12 cellular contexts compared by ENCODE assay signal in the genomic region with DNA sequence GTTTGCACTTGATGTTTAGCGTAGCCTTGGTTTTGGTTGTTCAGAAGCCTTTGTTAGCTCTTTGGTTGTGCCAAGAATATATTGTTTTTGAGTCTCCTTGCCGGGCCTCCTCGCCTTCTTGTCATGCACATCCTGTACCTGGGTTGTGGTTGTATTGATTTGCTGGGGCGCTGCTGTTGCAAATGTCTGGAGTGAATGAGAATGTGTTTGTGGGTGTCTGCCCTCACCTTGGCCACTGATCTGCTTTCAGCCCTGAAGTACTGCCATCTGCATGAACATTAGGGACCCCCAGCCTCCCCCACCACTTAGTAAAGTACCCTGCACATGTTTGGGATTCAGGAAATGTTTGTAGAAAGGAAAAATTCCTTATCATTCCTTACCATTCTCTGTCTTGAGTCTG. TPM values are rescaled to one million over a fixed set of nuclear protein-coding genes. Genes with fewer than 3 reads are reported as not detected.
DNase-seq lines count a peak whose midpoint lies in the region; ATAC-seq and TF ChIP-seq lines count a peak whose summit lies in the region.
"Had no signal": no experiment of that assay in that cellular context is flagged by ENCODE, and none has a peak within 500 bp of the region (broad histone marks: within the 10 kb centered on the region; RNA-seq: fewer than 3 reads in every experiment).

No MANE protein-coding gene starts in this region.

- H3K4me1 ChIP-seq in Peyer's patch: peaks cover 0 to 5% (median 0%) of the 10 kb centered on the region in 4 donors

- peak overlapping the region; percentile 61 for H3K4me3 Mint-ChIP-seq in activated CD8-positive, alpha-beta T cell treated with anti-CD3 and anti-CD28 coated beads, Interleukin-2, amount 10 ng/mL, durations not matched to agents 7 days and 5 days
- peak overlapping the region; percentile 61 for H3K4me3 Mint-ChIP-seq in central memory CD8-positive, alpha-beta T cell
- no peak overlapping the region for H3K4me3 Mint-ChIP-seq in stimulated activated effector memory CD8-positive, alpha-beta T cell treated with anti-CD3 and anti-CD28 coated beads, Interleukin-12 subunit alpha, Interleukin-12 subunit beta, amount 100 ng/mL, for 72 hours

- peak in 1 of 2 donors; percentile 34 for TF ChIP-seq POLR2A in Peyer's patch (IDR thresholded peaks at IDR 0.05)

- H3K27me3 Mint-ChIP-seq in activated CD8-positive, alpha-beta T cell treated with anti-CD3 and anti-CD28 coated beads, Interleukin-2, amount 10 ng/mL, durations not matched to agents 7 days and 5 days (ENCODE audit: low read depth): no peaks in the 10 kb centered on the region
- H3K27me3 Mint-ChIP-seq in central memory CD8-positive, alpha-beta T cell: no peaks in the 10 kb centered on the region

- peaks cover 88% of the 10 kb centered on the region for H3K4me1 Mint-ChIP-seq in activated CD8-positive, alpha-beta T cell treated with anti-CD3 and anti-CD28 coated beads, Interleukin-2, amount 10 ng/mL, durations not matched to agents 7 days and 5 days (ENCODE audit: low read depth)
- peaks cover 83% of the 10 kb centered on the region for H3K4me1 Mint-ChIP-seq in central memory CD8-positive, alpha-beta T cell
- peaks cover 87% of the 10 kb centered on the region for H3K4me1 Mint-ChIP-seq in stimulated activated effector memory CD8-positive, alpha-beta T cell treated with anti-CD3 and anti-CD28 coated beads, Interleukin-12 subunit alpha, Interleukin-12 subunit beta, amount 100 ng/mL, for 72 hours

- peak overlapping the region; percentile 45 to 69 (median 68) for H3K27ac ChIP-seq in Peyer's patch

- no peaks in the 10 kb centered on the region for H3K9me3 Mint-ChIP-seq in activated CD8-positive, alpha-beta T cell treated with anti-CD3 and anti-CD28 coated beads, Interleukin-2, amount 10 ng/mL, durations not matched to agents 7 days and 5 days (ENCODE audit: insufficient read depth)
- no peaks in the 10 kb centered on the region for H3K9me3 Mint-ChIP-seq in central memory CD8-positive, alpha-beta T cell
- no peaks in the 10 kb centered on the region for H3K9me3 Mint-ChIP-seq in stimulated activated effector memory CD8-positive, alpha-beta T cell treated with anti-CD3 and anti-CD28 coated beads, Interleukin-12 subunit alpha, Interleukin-12 subunit beta, amount 100 ng/mL, for 72 hours

- DNase-seq in Peyer's patch (peak in 2 of 3 donors; percentile 55 to 80), cerebellar cortex (ENCODE audit: low spot score) (no peak), KBM-7 (no peak)
- DNase-seq in activated CD8-positive, alpha-beta T cell treated with anti-CD3 and anti-CD28 coated beads, Interleukin-2, amount 10 ng/mL, durations not matched to agents 7 days and 5 days: peak; percentile 88
- DNase-seq in central memory CD8-positive, alpha-beta T cell (ENCODE audit: low spot score in 2 of 2): peak; percentile 46 to 83
- peak in 1 of 2 donors; percentile 74 for DNase-seq in stimulated activated effector memory CD8-positive, alpha-beta T cell treated with anti-CD3 and anti-CD28 coated beads, Interleukin-12 subunit alpha, Interleukin-12 subunit beta, amount 100 ng/mL, for 72 hours (ENCODE audit: low spot score in 2 of 2)
- DNase-seq: cerebellar nuclear complex, left cardiac atrium, NCI-H1694 had no signal

- in situ Hi-C loops in KBM-7 (cut with MboI; ENCODE audit: low pct_unique_long_range_greater_than_20kb, low sequenced_read_pairs): no loop called here

- no peaks in the 10 kb centered on the region for H3K27me3 ChIP-seq in Peyer's patch

- H3K4me3 ChIP-seq in Peyer's patch: no peak overlapping the region

- H3K9me3 ChIP-seq in Peyer's patch: no peaks in the 10 kb centered on the region

- ATAC-seq in activated CD8-positive, alpha-beta T cell treated with anti-CD3 and anti-CD28 coated beads, Interleukin-2, amount 10 ng/mL, durations not matched to agents 7 days and 5 days: peak; percentile 54
- ATAC-seq in central memory CD8-positive, alpha-beta T cell (replicated peaks; ENCODE audit: extremely low read depth, poor library complexity, severe bottlenecking): peak; percentile 61
- ATAC-seq in stimulated activated effector memory CD8-positive, alpha-beta T cell treated with anti-CD3 and anti-CD28 coated beads, Interleukin-12 subunit alpha, Interleukin-12 subunit beta, amount 100 ng/mL, for 72 hours: peak; percentile 56
- ATAC-seq in GM21526 (IDR thresholded peaks at IDR 0.05; ENCODE audit: low FRiP score, unreplicated experiment) (no peak), GM21528 (IDR thresholded peaks at IDR 0.05; ENCODE audit: low FRiP score, unreplicated experiment) (no peak)
- ATAC-seq: left cardiac atrium had no signal

- CTCF ChIA-PET in activated CD8-positive, alpha-beta T cell treated with anti-CD3 and anti-CD28 coated beads, Interleukin-2, amount 10 ng/mL, durations not matched to agents 7 days and 5 days (lab: Charles Lee): interaction anchor here (0.9 to 6.9 kb wide), 6 partner anchors 8 to 114 kb away, joined by 3 to 22 read pairs (median 4); no protein-coding TSS in a partner anchor

- no peaks in the 10 kb centered on the region for H3K36me3 ChIP-seq in Peyer's patch

- H3K27ac Mint-ChIP-seq in activated CD8-positive, alpha-beta T cell treated with anti-CD3 and anti-CD28 coated beads, Interleukin-2, amount 10 ng/mL, durations not matched to agents 7 days and 5 days: peak overlapping the region; percentile 88
- H3K27ac Mint-ChIP-seq in central memory CD8-positive, alpha-beta T cell (ENCODE audit: low read depth): peak overlapping the region; percentile 91
- peak overlapping the region; percentile 95 for H3K27ac Mint-ChIP-seq in stimulated activated effector memory CD8-positive, alpha-beta T cell treated with anti-CD3 and anti-CD28 coated beads, Interleukin-12 subunit alpha, Interleukin-12 subunit beta, amount 100 ng/mL, for 72 hours

- TF ChIP-seq CTCF in Peyer's patch (IDR thresholded peaks at IDR 0.05): no peak

- peaks cover 70% of the 10 kb centered on the region for H3K36me3 Mint-ChIP-seq in activated CD8-positive, alpha-beta T cell treated with anti-CD3 and anti-CD28 coated beads, Interleukin-2, amount 10 ng/mL, durations not matched to agents 7 days and 5 days (ENCODE audit: low read depth)
- peaks cover 60% of the 10 kb centered on the region for H3K36me3 Mint-ChIP-seq in central memory CD8-positive, alpha-beta T cell (ENCODE audit: insufficient read depth)
- H3K36me3 Mint-ChIP-seq in stimulated activated effector memory CD8-positive, alpha-beta T cell treated with anti-CD3 and anti-CD28 coated beads, Interleukin-12 subunit alpha, Interleukin-12 subunit beta, amount 100 ng/mL, for 72 hours: peaks cover 77% of the 10 kb centered on the region

- POLR2A ChIA-PET in activated CD8-positive, alpha-beta T cell treated with anti-CD3 and anti-CD28 coated beads, Interleukin-2, amount 10 ng/mL, durations not matched to agents 7 days and 5 days (lab: Charles Lee): interaction anchor here (0.7 to 9.9 kb wide), 15 partner anchors 9 to 139 kb away, joined by 3 to 223 read pairs (median 4); partner anchors contain the start of gene PRKCH

RNA-seq across cellular contexts. Expression of gene PRKCH, which starts 16.5 kb away (rescaled TPM):
- total RNA-seq in Peyer's patch: 10 to 100 TPM; 32.5 to 64.2 (median 53.0) TPM
- total RNA-seq in activated CD8-positive, alpha-beta T cell treated with anti-CD3 and anti-CD28 coated beads, Interleukin-2, amount 10 ng/mL, durations not matched to agents 7 days and 5 days: 100 to 1,000 TPM; 318 to 343 TPM

RNA-seq across cellular contexts. Expression of gene TMEM30B, which starts 56.8 kb away (rescaled TPM):
- total RNA-seq in Peyer's patch: 100 to 1,000 TPM in 1 of 4 donors, 10 to 100 TPM in 2, 1 to 10 TPM in 1; 6.6 to 128 (median 81.9) TPM
- total RNA-seq in activated CD8-positive, alpha-beta T cell treated with anti-CD3 and anti-CD28 coated beads, Interleukin-2, amount 10 ng/mL, durations not matched to agents 7 days and 5 days: under 1 TPM; 0.52 to 0.66 TPM
- total RNA-seq: fibroblast of villous mesenchyme had no signal

Comparison
In these comparisons a context has a peak if more than half of its experiments do, and no peak if none do; other contexts are left out.
1. DNase-seq: peak in Peyer's patch (2 of 3), activated CD8-positive, alpha-beta T cell treated with anti-CD3 and anti-CD28 coated beads, Interleukin-2, amount 10 ng/mL, durations not matched to agents 7 days and 5 days (single experiment) and central memory CD8-positive, alpha-beta T cell (2 of 2); none in cerebellar cortex (single experiment) and KBM-7 (single experiment).
2. ATAC-seq: peak in activated CD8-positive, alpha-beta T cell treated with anti-CD3 and anti-CD28 coated beads, Interleukin-2, amount 10 ng/mL, durations not matched to agents 7 days and 5 days (single experiment), central memory CD8-positive, alpha-beta T cell (single experiment) and stimulated activated effector memory CD8-positive, alpha-beta T cell treated with anti-CD3 and anti-CD28 coated beads, Interleukin-12 subunit alpha, Interleukin-12 subunit beta, amount 100 ng/mL, for 72 hours (single experiment); none in GM21526 (single experiment) and GM21528 (single experiment).
3. RNA of gene PRKCH, which starts 16.5 kb away (total RNA-seq): 318 to 343 TPM in activated CD8-positive, alpha-beta T cell treated with anti-CD3 and anti-CD28 coated beads, Interleukin-2, amount 10 ng/mL, durations not matched to agents 7 days and 5 days; 32.5 to 64.2 TPM in Peyer's patch; every median in the first group is over 4 times any median in the second.
4. RNA of gene TMEM30B, which starts 56.8 kb away (total RNA-seq): 6.6 to 128 TPM in Peyer's patch; 0.52 to 0.66 TPM in activated CD8-positive, alpha-beta T cell treated with anti-CD3 and anti-CD28 coated beads, Interleukin-2, amount 10 ng/mL, durations not matched to agents 7 days and 5 days; every median in the first group is over 4 times any median in the second.
5. Peak in every context shown above with its lines, with median percentiles within 50 percentile points of each other: H3K27ac Mint-ChIP-seq.